8 cellular contexts compared by ENCODE assay signal in genomic region chr16:11795887-11796226, GRCh38. TPM values are rescaled to one million over a fixed set of nuclear protein-coding genes. Genes with fewer than 3 reads are reported as not detected.
DNase-seq lines count a peak whose midpoint lies in the region; ATAC-seq, FAIRE-seq and TF ChIP-seq lines count a peak whose summit lies in the region.

No MANE protein-coding gene starts in this region.

- no peak for FAIRE-seq in GM12878 (lab: Jason Lieb, UNC)

- no peak for TF ChIP-seq CTCF in GM12878 (IDR thresholded peaks at IDR 0.05 in 2 of 3, conservative IDR thresholded peaks at IDR 0.05 in 1 of 3; ENCODE audit: control insufficient read depth in 2 of 3, extremely low read depth in 1 of 3, insufficient read depth in 1 of 3, low read depth in 3 of 3, low read length in 3 of 3)
- no peak for TF ChIP-seq CTCF in lung (IDR thresholded peaks at IDR 0.05; ENCODE audit: control extremely low read depth, extremely low read depth)
- TF ChIP-seq CTCF in transverse colon (IDR thresholded peaks at IDR 0.05) = no peak

- CTCF ChIA-PET in activated naive CD4-positive, alpha-beta T cell treated with anti-CD3 and anti-CD28 coated beads for 36 hours (lab: Charles Lee) = interaction anchor here (3.1 to 4.0 kb wide), 2 partner anchors 11 to 53 kb away, joined by 25 to 47 read pairs; partner anchors contain the start of gene TXNDC11
- CTCF ChIA-PET in GM12878 (lab: Yijun Ruan, JAX) = interaction anchor here (0.9 to 7.9 kb wide), 6 partner anchors 10 to 53 kb away, joined by 3 to 62 read pairs (median 26); no protein-coding TSS in a partner anchor

- in situ Hi-C loops in GM12878 (cut with MboI) (no loop called here), transverse colon (cut with MboI; ENCODE audit: low pct_ligation_motif_present in 1 of 4, low pct_unique_long_range_greater_than_20kb in 1 of 4, low sequenced_read_pairs in 3 of 4) (no loop called here)

- H3K36me3 ChIP-seq in GM12878 (ENCODE audit: control insufficient read depth in 2 of 2, insufficient read depth in 2 of 2, low read length in 1 of 2) (peaks cover 0 to 2% of the 10 kb centered on the region in 2 experiments; a peak in 3 of 4 replicates), lung (ENCODE audit: control insufficient read depth in 2 of 2, insufficient read depth in 2 of 2, low read length in 2 of 2) (no peaks in the 10 kb centered on the region), transverse colon (no peaks in the 10 kb centered on the region)

- H3K27me3 ChIP-seq in GM12878 (replicated peaks in 1 of 2; ENCODE audit: control insufficient read depth in 2 of 2, insufficient read depth in 2 of 2, low read length in 1 of 2) = no peaks in the 10 kb centered on the region
- H3K27me3 ChIP-seq in lung (ENCODE audit: control insufficient read depth, insufficient read depth) = no peaks in the 10 kb centered on the region
- no peaks in the 10 kb centered on the region for H3K27me3 ChIP-seq in transverse colon

- peak overlapping the region; percentile 24 for H3K4me2 ChIP-seq in GM12878 (ENCODE audit: control insufficient read depth, insufficient read depth)

- H3K9me3 ChIP-seq in GM12878 (replicated peaks; ENCODE audit: control insufficient read depth, insufficient read depth, low read length) (no peaks in the 10 kb centered on the region), lung (ENCODE audit: control insufficient read depth in 2 of 2, insufficient read depth in 1 of 2, low read length in 1 of 2) (no peaks in the 10 kb centered on the region), transverse colon (no peaks in the 10 kb centered on the region)

- H2AFZ ChIP-seq in GM12878 (ENCODE audit: control insufficient read depth, low read depth, low read length) = no peak overlapping the region

- no peak for TF ChIP-seq POLR2A in GM12878 (IDR thresholded peaks at IDR 0.05; ENCODE audit: low read depth, low read length)
- TF ChIP-seq POLR2A in transverse colon (IDR thresholded peaks at IDR 0.05) = no peak

- peak overlapping the region; percentile 81 for H3K9ac ChIP-seq in GM12878 (ENCODE audit: control insufficient read depth, insufficient read depth, low read length)

- no peaks in the 10 kb centered on the region for H3K9me3 Mint-ChIP-seq in activated naive CD4-positive, alpha-beta T cell treated with anti-CD3 and anti-CD28 coated beads for 36 hours

- RAD21 ChIA-PET in GM12878 (lab: Charles Lee; ENCODE audit: unreplicated experiment) = interaction anchor here (0.9 to 10.7 kb wide), 2 partner anchors 12 to 52 kb away, joined by 3 to 174 read pairs; no protein-coding TSS in a partner anchor

- H3K27ac ChIP-seq in GM12878 (ENCODE audit: control insufficient read depth, insufficient read depth) (peak overlapping the region; percentile 84), lung (ENCODE audit: low read depth in 1 of 2, low read length in 1 of 2) (peak overlapping the region; percentile 91 to 97), transverse colon (peak overlapping the region; percentile 94 to 100 (median 97))

- H3K4me3 ChIP-seq in GM12878 (peak overlapping the region; percentile 97), lung (no peak overlapping the region), transverse colon (peak overlapping the region in 3 of 4 donors; percentile 79 to 95 (median 93))

- H3K4me3 Mint-ChIP-seq in activated naive CD4-positive, alpha-beta T cell treated with anti-CD3 and anti-CD28 coated beads for 36 hours = peak overlapping the region; percentile 84

- no peak for TF ChIP-seq RAD21 in GM12878 (IDR thresholded peaks at IDR 0.05; ENCODE audit: insufficient read depth, low read depth, low read length)

- BruUV-seq in GM12878 (replicated peaks; lab: Mats Ljungman, UMichigan) = no TSS peak

- peak overlapping the region; percentile 89 for H3K27ac Mint-ChIP-seq in activated naive CD4-positive, alpha-beta T cell treated with anti-CD3 and anti-CD28 coated beads for 36 hours

- TF ChIP-seq EP300 in GM12878 (IDR thresholded peaks at IDR 0.05; ENCODE audit: borderline replicate concordance in 1 of 2, control insufficient read depth in 1 of 2, low read depth in 2 of 2, low read length in 2 of 2) (no peak), transverse colon (IDR thresholded peaks at IDR 0.05; ENCODE audit: low read depth) (no peak)

- SMC1A ChIA-PET in GM12878 (lab: Charles Lee; ENCODE audit: uncharacterized antibody, unreplicated experiment) = interaction anchor here (0.7 to 11.9 kb wide), 10 partner anchors 9 to 114 kb away, joined by 3 to 184 read pairs (median 4); partner anchors contain the start of gene TXNDC11

- 27% methylated on average over 8 of the region's 8 CpGs for WGBS in GM12878 (ENCODE audit: insufficient coverage, insufficient replicate concordance, low lambda C conversion rate, missing lambda C conversion rate)
- 57 to 72% methylated on average over 8 of the region's 8 CpGs for WGBS in lung, 2 donors
- 45 to 55% methylated on average over 7 to 8 of the region's 8 CpGs for WGBS in transverse colon (ENCODE audit: low coverage in 1 of 2), 2 donors

- DNase-seq in activated naive CD4-positive, alpha-beta T cell treated with anti-CD3 and anti-CD28 coated beads for 36 hours = no peak
- DNase-seq in activated naive CD4-positive, alpha-beta T cell (lab: John Stamatoyannopoulos, UW) = no peak
- DNase-seq in GM12878 (ENCODE audit: low read depth, low spot score) (no peak), lung (ENCODE audit: low spot score) (no peak), transverse colon (no peak), OCI-M1 (lab: John Stamatoyannopoulos, UW) (no peak), NCI-H82 (lab: John Stamatoyannopoulos, UW) (no peak)

- peaks cover 81% of the 10 kb centered on the region for H3K4me1 Mint-ChIP-seq in activated naive CD4-positive, alpha-beta T cell treated with anti-CD3 and anti-CD28 coated beads for 36 hours (ENCODE audit: low read depth)

- peaks cover 4% of the 10 kb centered on the region; the same call in 1 of the 2 replicates for H4K20me1 ChIP-seq in GM12878 (ENCODE audit: control insufficient read depth, insufficient read depth)

- POLR2A ChIA-PET in GM12878 (lab: Charles Lee) = interaction anchor here (0.6 to 12.7 kb wide), 3 partner anchors 18 to 167 kb away, joined by 4 to 410 read pairs (median 164); partner anchors contain the start of gene TXNDC11

- no peaks in the 10 kb centered on the region for H3K27me3 Mint-ChIP-seq in activated naive CD4-positive, alpha-beta T cell treated with anti-CD3 and anti-CD28 coated beads for 36 hours (ENCODE audit: low read depth)

- peaks cover 47% of the 10 kb centered on the region for H3K36me3 Mint-ChIP-seq in activated naive CD4-positive, alpha-beta T cell treated with anti-CD3 and anti-CD28 coated beads for 36 hours (ENCODE audit: low read depth)

- peaks cover 25% of the 10 kb centered on the region for H3K4me1 ChIP-seq in GM12878 (ENCODE audit: control insufficient read depth, insufficient read depth, low read length)
- H3K4me1 ChIP-seq in lung (ENCODE audit: control insufficient read depth in 2 of 2, insufficient read depth in 2 of 2, low read length in 2 of 2) = peaks cover 24 to 40% of the 10 kb centered on the region in 2 donors
- peaks cover 37 to 79% (median 61%) of the 10 kb centered on the region in 4 donors for H3K4me1 ChIP-seq in transverse colon

- intact Hi-C loops in activated naive CD4-positive, alpha-beta T cell treated with anti-CD3 and anti-CD28 coated beads for 36 hours (cut with micrococcal nuclease) = loop anchor here (2.0 to 10.0 kb wide), 5 partner anchors 119 to 541 kb away; partner anchors contain the start of genes GSPT1, LITAF, SNN and SOCS1
- intact Hi-C loops in GM12878 (cut with micrococcal nuclease; ENCODE audit: unreplicated experiment) (loop anchor here (2.0 kb wide), 2 partner anchors 13 to 53 kb away; partner anchors contain the start of gene TXNDC11), transverse colon (cut with DNase I; ENCODE audit: low total_unique reads) (loop anchor here (2.0 kb wide), 1 partner anchor 53 kb away; the partner anchor contains the start of gene TXNDC11)

- H3K79me2 ChIP-seq in GM12878 (ENCODE audit: control insufficient read depth, insufficient read depth, low read length) = peaks cover 92% of the 10 kb centered on the region

- ATAC-seq in GM12878 (no peak), lung (ENCODE audit: insufficient read depth, low FRiP score) (no peak), HG02981 (IDR thresholded peaks at IDR 0.05; ENCODE audit: unreplicated experiment) (no peak)

RNA-seq across cellular contexts. Expression of gene ZC3H7A, which starts 1.2 kb away (rescaled TPM):
- 100 to 1,000 TPM; 123 to 127 TPM for total RNA-seq in activated naive CD4-positive, alpha-beta T cell treated with anti-CD3 and anti-CD28 coated beads for 36 hours
- 438 and 443 TPM in 2 replicates for total RNA-seq in GM12878 (2013; cell fraction: nucleolus; rRNA removed)
- total RNA-seq in GM12878 (2014; rRNA removed) (53.8 and 61.9 TPM in 2 replicates), GM12878 (2014; rRNA removed; fragmentation: Illumina TruSeq; extraction: Trizol) (63.2 and 68.6 TPM in 2 replicates), GM12878 (2021) (67.0 and 67.9 TPM in 2 replicates), lung (100 to 1,000 TPM in 1 of 2 donors, 10 to 100 TPM in 1; 46.3 to 127 TPM), transverse colon (10 to 100 TPM; 38.1 to 92.0 (median 63.3) TPM)
- polyA plus RNA-seq in GM12878 (2011; ENCODE audit: low read depth) = 58.3 TPM
- polyA plus RNA-seq in GM12878 (2011; rRNA removed) (188 and 243 TPM in 2 replicates), GM12878 (2014; fragmentation: Illumina TruSeq; extraction: Trizol) (94.8 and 123 TPM in 2 replicates), GM12878 (2014; fragmentation: Nextera tagmentation; extraction: Ambion mirVana) (10 to 100 TPM; 46.3 to 77.8 TPM), GM12878 (2014; rRNA removed) (54.6 and 56.6 TPM in 2 replicates), GM12878 (2016; fragmentation: Nextera tagmentation; extraction: Ambion mirVana) (10 to 100 TPM; 69.4 to 70.0 TPM), lung (10 to 100 TPM; 22.1 to 26.1 TPM)
- polyA plus RNA-seq in GM12878 (2011; cell fraction: cytosol; rRNA removed) = 117 and 155 TPM in 2 replicates
- polyA plus RNA-seq in GM12878 (2011; cell fraction: nucleus; rRNA removed) = 352 and 369 TPM in 2 replicates
- 57.6 and 76.8 TPM in 2 replicates for polyA plus RNA-seq in GM12878 (2012)
- 106 and 129 TPM in 2 replicates for polyA minus RNA-seq in GM12878 (2011; rRNA and poly(A)+ RNA removed)
- 34.3 and 36.0 TPM in 2 replicates for polyA minus RNA-seq in GM12878 (2011; cell fraction: cytosol; rRNA and poly(A)+ RNA removed)
- polyA minus RNA-seq in GM12878 (2011; cell fraction: nucleus; rRNA and poly(A)+ RNA removed) = 89.0 and 106 TPM in 2 replicates

RNA-seq across cellular contexts. Expression of gene TXNDC11, which starts 53.2 kb away (rescaled TPM):
- total RNA-seq in activated naive CD4-positive, alpha-beta T cell treated with anti-CD3 and anti-CD28 coated beads for 36 hours = 10 to 100 TPM; 24.6 to 25.5 TPM
- 97.8 and 99.6 TPM in 2 replicates for total RNA-seq in GM12878 (2013; cell fraction: nucleolus; rRNA removed)
- total RNA-seq in GM12878 (2014; rRNA removed) (54.4 and 59.1 TPM in 2 replicates), GM12878 (2014; rRNA removed; fragmentation: Illumina TruSeq; extraction: Trizol) (33.3 and 43.1 TPM in 2 replicates), GM12878 (2021) (45.8 and 51.8 TPM in 2 replicates), lung (10 to 100 TPM; 64.8 to 78.8 TPM), transverse colon (100 to 1,000 TPM in 1 of 4 donors, 10 to 100 TPM in 3; 66.8 to 105 (median 71.1) TPM)
- 38.0 TPM for polyA plus RNA-seq in GM12878 (2011; ENCODE audit: low read depth)
- polyA plus RNA-seq in GM12878 (2011; rRNA removed) (71.0 and 86.7 TPM in 2 replicates), GM12878 (2014; fragmentation: Illumina TruSeq; extraction: Trizol) (40.7 and 49.9 TPM in 2 replicates), GM12878 (2014; fragmentation: Nextera tagmentation; extraction: Ambion mirVana) (1 to 10 TPM; 1.7 to 7.3 TPM), GM12878 (2014; rRNA removed) (57.0 and 59.9 TPM in 2 replicates), GM12878 (2016; fragmentation: Nextera tagmentation; extraction: Ambion mirVana) (10 to 100 TPM; 69.8 to 70.7 TPM), lung (10 to 100 TPM; 70.0 to 74.3 TPM)
- 96.3 and 103 TPM in 2 replicates for polyA plus RNA-seq in GM12878 (2011; cell fraction: cytosol; rRNA removed)
- polyA plus RNA-seq in GM12878 (2011; cell fraction: nucleus; rRNA removed) = 86.4 and 91.4 TPM in 2 replicates
- polyA plus RNA-seq in GM12878 (2012) = 48.2 and 55.5 TPM in 2 replicates
- 79.2 and 95.3 TPM in 2 replicates for polyA minus RNA-seq in GM12878 (2011; rRNA and poly(A)+ RNA removed)
- polyA minus RNA-seq in GM12878 (2011; cell fraction: cytosol; rRNA and poly(A)+ RNA removed) = 28.7 and 34.5 TPM in 2 replicates
- polyA minus RNA-seq in GM12878 (2011; cell fraction: nucleus; rRNA and poly(A)+ RNA removed) = 27.4 and 50.4 TPM in 2 replicates

RNA-seq across cellular contexts. Expression of gene RSL1D1, which starts 55.5 kb away (rescaled TPM):
- 100 to 1,000 TPM; 354 to 365 TPM for total RNA-seq in activated naive CD4-positive, alpha-beta T cell treated with anti-CD3 and anti-CD28 coated beads for 36 hours
- total RNA-seq in GM12878 (2013; cell fraction: nucleolus; rRNA removed) = 81.4 and 82.1 TPM in 2 replicates
- total RNA-seq in GM12878 (2014; rRNA removed) (106 and 169 TPM in 2 replicates), GM12878 (2014; rRNA removed; fragmentation: Illumina TruSeq; extraction: Trizol) (298 and 321 TPM in 2 replicates), GM12878 (2021) (191 and 195 TPM in 2 replicates), lung (100 to 1,000 TPM in 1 of 2 donors, 10 to 100 TPM in 1; 99.9 to 206 TPM), transverse colon (100 to 1,000 TPM in 1 of 4 donors, 10 to 100 TPM in 3; 41.5 to 120 (median 65.9) TPM)
- 76.3 TPM for polyA plus RNA-seq in GM12878 (2011; ENCODE audit: low read depth)
- polyA plus RNA-seq in GM12878 (2011; rRNA removed) (182 and 374 TPM in 2 replicates), GM12878 (2014; fragmentation: Illumina TruSeq; extraction: Trizol) (535 and 601 TPM in 2 replicates), GM12878 (2014; fragmentation: Nextera tagmentation; extraction: Ambion mirVana) (100 to 1,000 TPM; 288 to 367 TPM), GM12878 (2014; rRNA removed) (139 and 173 TPM in 2 replicates), GM12878 (2016; fragmentation: Nextera tagmentation; extraction: Ambion mirVana) (100 to 1,000 TPM; 366 to 393 TPM), lung (10 to 100 TPM; 68.5 to 79.9 TPM)
- 55.2 and 56.9 TPM in 2 replicates for polyA plus RNA-seq in GM12878 (2011; cell fraction: cytosol; rRNA removed)
- polyA plus RNA-seq in GM12878 (2011; cell fraction: nucleus; rRNA removed) = 19.0 and 29.6 TPM in 2 replicates
- polyA plus RNA-seq in GM12878 (2012) = 210 and 234 TPM in 2 replicates
- polyA minus RNA-seq in GM12878 (2011; rRNA and poly(A)+ RNA removed) = 67.2 and 96.8 TPM in 2 replicates
- polyA minus RNA-seq in GM12878 (2011; cell fraction: cytosol; rRNA and poly(A)+ RNA removed) = 66.8 and 81.0 TPM in 2 replicates
- polyA minus RNA-seq in GM12878 (2011; cell fraction: nucleus; rRNA and poly(A)+ RNA removed) = 9.4 and 18.1 TPM in 2 replicates
